In genomic region chr11:20200331-20200955, GRCh38 we compare ENCODE assay signal across 19 cellular contexts. TPM values are rescaled to one million over a fixed set of nuclear protein-coding genes. Genes with fewer than 3 reads are reported as not detected.
"Had no signal": no experiment of that assay in that cellular context is flagged by ENCODE, and none has a peak within 500 bp of the region (broad histone marks: within the 10 kb centered on the region; RNA-seq: fewer than 3 reads in every experiment).

No MANE protein-coding gene starts in this region.

RNA-seq across cellular contexts. Expression of gene DBX1, which starts 40.2 kb away (rescaled TPM):
- total RNA-seq: activated B cell treated with CpG ODN at 0.5 μM for 24 hours; activated CD4-positive, alpha-beta memory T cell treated with anti-CD3 and anti-CD28 coated beads for 36 hours; activated CD4-positive, alpha-beta T cell treated with anti-CD3 and anti-CD28 coated beads, Interleukin-2, amount 10 ng/mL, durations not matched to agents 24 days and 14 days; activated CD8-positive, alpha-beta memory T cell treated with anti-CD3 and anti-CD28 coated beads for 36 hours; activated CD8-positive, alpha-beta T cell treated with anti-CD3 and anti-CD28 coated beads for 36 hours; activated naive CD4-positive, alpha-beta T cell treated with anti-CD3 and anti-CD28 coated beads for 36 hours; activated naive CD4-positive, alpha-beta T cell treated with anti-CD3 and anti-CD28 coated beads, Interleukin-2, amount 50 U/mL, for 72 hours; activated naive CD8-positive, alpha-beta T cell treated with anti-CD3 and anti-CD28 coated beads for 36 hours; activated T-cell treated with anti-CD3 and anti-CD28 coated beads, Interleukin-2, amount 50 U/mL, for 4 hours; activated T-cell treated with anti-CD3 and anti-CD28 coated beads, Interleukin-2, amount 50 U/mL, for 72 hours; activated T-helper 1 cell treated with anti-CD3 and anti-CD28 coated beads, Interleukin-12 subunit alpha, Interleukin-12 subunit beta, Interleukin-2, Interleukin-4 antibody, amounts not matched to agents 30 ng/mL and 10 ng/mL and 1 ng/mL, durations not matched to agents 14 hours and 24 hours and 36 hours; activated T-helper 17 cell treated with anti-CD3 and anti-CD28 coated beads, Interleukin-2, amount 50 U/mL, for 72 hours; adrenal gland; aorta; astrocyte; body of pancreas; breast epithelium; cardiac septum; cerebellum had no signal
- polyA plus RNA-seq: adrenal gland, aorta had no signal
